In the genomic region with DNA sequence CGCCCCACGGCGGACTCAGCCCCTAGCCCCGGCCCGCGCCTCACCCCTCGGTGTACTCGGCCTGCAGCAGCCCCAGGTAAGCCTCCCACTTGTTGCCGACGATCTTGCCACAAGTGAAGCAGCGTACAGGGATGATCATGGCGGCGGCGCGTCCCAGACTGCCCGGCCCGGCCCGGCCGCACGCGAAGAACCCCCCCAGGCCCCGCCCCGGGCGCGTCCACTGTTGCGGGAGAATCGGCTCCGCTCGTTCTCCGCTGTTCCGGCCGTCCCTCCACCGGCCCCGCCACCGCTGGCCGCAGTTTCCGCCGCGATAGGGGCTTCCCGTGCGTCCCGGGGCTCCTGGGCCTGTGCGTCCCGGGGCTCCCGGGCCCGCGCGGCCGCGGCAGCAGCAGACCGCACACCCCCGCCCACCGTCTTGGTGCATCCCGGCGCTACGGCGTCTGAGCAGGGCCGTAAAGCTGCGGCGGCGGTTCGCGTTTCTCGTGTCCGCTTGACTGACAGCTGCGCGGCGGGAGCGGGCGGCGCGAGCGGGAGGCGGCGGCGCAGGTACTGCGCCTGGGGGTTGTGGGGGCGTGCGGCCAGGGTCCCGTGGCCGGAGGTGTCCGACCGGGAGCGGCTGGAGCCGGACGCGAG, we compare ENCODE assay signal across 8 cellular contexts. TPM values are rescaled to one million over a fixed set of nuclear protein-coding genes. Genes with fewer than 3 reads are reported as not detected.
DNase-seq lines count a peak whose midpoint lies in the region; ATAC-seq and TF ChIP-seq lines count a peak whose summit lies in the region.

Gene POLR2L (minus strand): TSS at position 160 of the 633 bp plus-strand sequence. CDS start 21 bp downstream, at position 139.
Gene TSPAN4 (plus strand): TSS at position 483 of the 633 bp plus-strand sequence. CDS start 7,453 bp downstream, outside the sequence.

- H3K27me3 Mint-ChIP-seq in activated CD4-positive, alpha-beta memory T cell treated with anti-CD3 and anti-CD28 coated beads for 36 hours = peaks cover 4% of the 10 kb centered on the region

- H3K4me3 ChIP-seq in dorsolateral prefrontal cortex (peak within 1 kb of the TSS; percentile 71 to 100 (median 95)), right lobe of liver (peak within 1 kb of the TSS; percentile 96 to 100 (median 98))

- H3K4me1 Mint-ChIP-seq in activated CD4-positive, alpha-beta memory T cell treated with anti-CD3 and anti-CD28 coated beads for 36 hours (ENCODE audit: low read depth) = peaks cover 22% of the 10 kb centered on the region

- CTCF ChIA-PET in activated CD4-positive, alpha-beta memory T cell treated with anti-CD3 and anti-CD28 coated beads for 36 hours (lab: Charles Lee) = interaction anchor here (0.6 to 2.6 kb wide), 5 partner anchors 10 to 209 kb away, joined by 3 to 11 read pairs (median 5); partner anchors contain the start of gene CD151

- H3K4me1 ChIP-seq in right lobe of liver = peaks cover 0 to 24% (median 4%) of the 10 kb centered on the region in 4 donors

- WGBS in right lobe of liver (ENCODE audit: insufficient coverage, low coverage, low lambda C conversion rate, missing lambda C conversion rate) = 0% methylated on average over 11 of the region's 87 CpGs

- H3K27ac Mint-ChIP-seq in activated CD4-positive, alpha-beta memory T cell treated with anti-CD3 and anti-CD28 coated beads for 36 hours = peak within 1 kb of the TSS; percentile 74

- no peaks in the 10 kb centered on the region for H3K9me3 Mint-ChIP-seq in activated CD4-positive, alpha-beta memory T cell treated with anti-CD3 and anti-CD28 coated beads for 36 hours

- peaks cover 5% of the 10 kb centered on the region for H3K36me3 Mint-ChIP-seq in activated CD4-positive, alpha-beta memory T cell treated with anti-CD3 and anti-CD28 coated beads for 36 hours

- DNase-seq in AG20443 (ENCODE audit: low spot score) (peak; percentile 89), NCI-H526 (lab: John Stamatoyannopoulos, UW) (peak; percentile 52 to 97), dorsolateral prefrontal cortex (peak; percentile 74 to 92 (median 86)), right lobe of liver (peak; percentile 91 to 92 (median 92))
- DNase-seq in activated CD4-positive, alpha-beta memory T cell treated with anti-CD3 and anti-CD28 coated beads for 36 hours = peak; percentile 90
- DNase-seq in stimulated activated CD4-positive, alpha-beta T cell treated with anti-CD3 and anti-CD28 coated beads, Interleukin-4, amount 100 ng/mL, for 24 hours = peak; percentile 89

- H3K27me3 ChIP-seq in dorsolateral prefrontal cortex (peaks cover 0 to 3% (median 0%) of the 10 kb centered on the region in 45 donors), right lobe of liver (no peaks in the 10 kb centered on the region)

- POLR2A ChIA-PET in activated CD4-positive, alpha-beta memory T cell treated with anti-CD3 and anti-CD28 coated beads for 36 hours (lab: Charles Lee) = interaction anchor here (0.6 to 2.8 kb wide), 6 partner anchors 9 to 209 kb away, joined by 3 to 12 read pairs (median 3); partner anchors contain the start of genes CD151, GATD1 and RPLP2

- no peaks in the 10 kb centered on the region for H3K9me3 ChIP-seq in right lobe of liver

- intact Hi-C loops in activated CD4-positive, alpha-beta memory T cell treated with anti-CD3 and anti-CD28 coated beads for 36 hours (cut with micrococcal nuclease) = loop anchor here (1.0 to 5.0 kb wide), 3 partner anchors 10 to 85 kb away; partner anchors contain the start of genes AP2A2, CD151 and CHID1
- intact Hi-C loops in dorsolateral prefrontal cortex (cut with DNase I) (loop anchor here (5.0 to 10.0 kb wide), 2 partner anchors 85 to 132 kb away; partner anchors contain the start of gene AP2A2 (in 1 of the 2)), right lobe of liver (cut with DNase I) (no loop called here)

- H3K27ac ChIP-seq in dorsolateral prefrontal cortex (peak within 1 kb of the TSS; percentile 70 to 99 (median 97)), right lobe of liver (peak within 1 kb of the TSS; percentile 93 to 97 (median 95))

- ATAC-seq in GM19025 (IDR thresholded peaks at IDR 0.05; ENCODE audit: low read depth, unreplicated experiment) (peak; percentile 59), HG03175 (IDR thresholded peaks at IDR 0.05; ENCODE audit: unreplicated experiment) (peak; percentile 65), right lobe of liver (peak; percentile 30 to 74 (median 62))

- peaks cover 0 to 25% (median 17%) of the 10 kb centered on the region in 4 donors for H3K36me3 ChIP-seq in right lobe of liver

- TF ChIP-seq CTCF in dorsolateral prefrontal cortex (IDR thresholded peaks at IDR 0.05 in 54 of 56, conservative IDR thresholded peaks at IDR 0.05 in 2 of 56; ENCODE audit: low read depth in 1 of 56, partially characterized antibody in 56 of 56) = peak in 9 of 56 donors; percentile 3 to 49 (median 12)
- TF ChIP-seq CTCF in right lobe of liver (IDR thresholded peaks at IDR 0.05) = peak in 1 of 4 donors; percentile 21

- H3K4me3 Mint-ChIP-seq in activated CD4-positive, alpha-beta memory T cell treated with anti-CD3 and anti-CD28 coated beads for 36 hours = peak within 1 kb of the TSS; percentile 85

- peak; percentile 98 for TF ChIP-seq POLR2A in right lobe of liver (IDR thresholded peaks at IDR 0.05)

RNA-seq across cellular contexts. Expression of gene POLR2L, which starts in this region (rescaled TPM):
- total RNA-seq in activated CD4-positive, alpha-beta memory T cell treated with anti-CD3 and anti-CD28 coated beads for 36 hours = 10 to 100 TPM; 70.4 to 74.0 TPM
- total RNA-seq in dorsolateral prefrontal cortex (10 to 100 TPM; 37.4 to 86.4 (median 53.8) TPM), right lobe of liver (10 to 100 TPM; 34.5 to 88.1 (median 72.9) TPM)

RNA-seq across cellular contexts. Expression of gene TSPAN4, which starts in this region (rescaled TPM):
- total RNA-seq in activated CD4-positive, alpha-beta memory T cell treated with anti-CD3 and anti-CD28 coated beads for 36 hours = 1 to 10 TPM; 5.2 to 5.3 TPM
- total RNA-seq in dorsolateral prefrontal cortex (10 to 100 TPM in 76 of 120 experiments, 1 to 10 TPM in 44; 5.9 to 25.0 (median 10.9) TPM), right lobe of liver (10 to 100 TPM; 14.9 to 80.6 (median 30.5) TPM)

Comparison
In these comparisons a context has a peak if more than half of its experiments do, and no peak if none do; other contexts are left out.
1. Peak in every context shown above with its lines: DNase-seq, ATAC-seq, H3K4me3 ChIP-seq and H3K27ac ChIP-seq.
2. intact Hi-C loops: an anchor here in activated CD4-positive, alpha-beta memory T cell treated with anti-CD3 and anti-CD28 coated beads for 36 hours (1.0 to 5.0 kb wide) and dorsolateral prefrontal cortex (5.0 to 10.0 kb wide); none called in right lobe of liver.